In the genomic region with DNA sequence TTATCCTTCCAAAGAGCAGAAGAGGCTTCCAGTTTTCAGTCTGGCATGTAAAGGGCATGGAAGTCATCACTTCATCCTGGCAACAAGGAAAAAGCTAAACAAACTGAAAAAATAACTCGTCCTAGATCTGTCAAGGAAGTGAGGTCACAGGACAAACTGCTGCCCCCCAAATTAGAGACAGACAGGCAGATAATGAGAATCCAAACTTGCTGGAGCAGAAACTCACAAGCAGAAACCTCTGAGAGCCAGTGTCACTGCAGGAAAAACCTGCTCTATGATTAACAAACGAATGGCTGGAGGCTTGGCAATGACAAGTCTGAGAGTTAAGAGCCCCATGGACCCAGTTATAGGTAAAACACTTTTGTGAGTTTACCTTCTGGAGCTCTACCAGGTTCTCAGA, we compare ENCODE assay signal across 30 cellular contexts. TPM values are rescaled to one million over a fixed set of nuclear protein-coding genes. Genes with fewer than 3 reads are reported as not detected.
DNase-seq lines count a peak whose midpoint lies in the region; ATAC-seq, FAIRE-seq and TF ChIP-seq lines count a peak whose summit lies in the region.
"Had no signal": no experiment of that assay in that cellular context is flagged by ENCODE, and none has a peak within 500 bp of the region (broad histone marks: within the 10 kb centered on the region; RNA-seq: fewer than 3 reads in every experiment).

No MANE protein-coding gene starts in this region.

- DNase-seq in bronchial epithelial cell (ENCODE audit: low read depth) (peak; percentile 29), kidney tubule cell (ENCODE audit: low spot score) (peak; percentile 19), smooth muscle cell (lab: John Stamatoyannopoulos, UW; ENCODE audit: unreplicated experiment) (no peak), A673 (ENCODE audit: low spot score) (no peak)
- DNase-seq in activated T-cell treated with anti-CD3 and anti-CD28 coated beads, Interleukin-2, amount 50 U/mL, for 72 hours, result no peak
- DNase-seq: activated CD4-positive, alpha-beta memory T cell treated with anti-CD3 and anti-CD28 coated beads for 36 hours; activated CD4-positive, alpha-beta T cell treated with anti-CD3 and anti-CD28 coated beads for 1 hour; activated naive CD4-positive, alpha-beta T cell; body of pancreas; DMS153; left lung; MG63; naive thymus-derived CD4-positive, alpha-beta T cell; NCI-H1105; NCI-H187; NCI-H510A; NK-92 treated with Interleukin-12 subunit alpha and Interleukin-12 subunit beta, amount 100 ng/mL, for 24 hours; psoas muscle; sigmoid colon; stimulated activated CD4-positive, alpha-beta T cell treated with anti-CD3 and anti-CD28 coated beads, Interleukin-4, amount 100 ng/mL, for 1 hour; stomach had no signal

- no peak for ATAC-seq in activated T-cell treated with anti-CD3 and anti-CD28 coated beads, Interleukin-2, amount 50 U/mL, for 72 hours (replicated peaks in 1 of 2)
- ATAC-seq in GM18858 (IDR thresholded peaks at IDR 0.05; ENCODE audit: unreplicated experiment), result no peak
- ATAC-seq: body of pancreas; naive thymus-derived CD4-positive, alpha-beta T cell; psoas muscle had no signal

- no peaks in the 10 kb centered on the region for H3F3A ChIP-seq in Loucy (ENCODE audit: low read depth)
- no peaks in the 10 kb centered on the region for H3F3A ChIP-seq in smooth muscle cell (ENCODE audit: low read depth)

- POLR2A ChIA-PET in A673 (lab: Charles Lee; ENCODE audit: low non-redundant PET), result no interaction called here

- no peaks in the 10 kb centered on the region for H3K9me2 ChIP-seq in Loucy (replicated peaks; ENCODE audit: low read depth, low read length)

- no peaks in the 10 kb centered on the region for H3K27me3 Mint-ChIP-seq in activated T-cell treated with anti-CD3 and anti-CD28 coated beads, Interleukin-2, amount 50 U/mL, for 72 hours (ENCODE audit: low read depth)
- H3K27me3 Mint-ChIP-seq: activated CD4-positive, alpha-beta memory T cell treated with anti-CD3 and anti-CD28 coated beads for 36 hours; naive thymus-derived CD4-positive, alpha-beta T cell had no signal

- no peaks in the 10 kb centered on the region for H3K79me2 ChIP-seq in Loucy (ENCODE audit: insufficient read depth, low read length)
- no peaks in the 10 kb centered on the region for H3K79me2 ChIP-seq in smooth muscle cell (ENCODE audit: low read depth)

- no peaks in the 10 kb centered on the region for H3K27me3 ChIP-seq in Loucy (ENCODE audit: insufficient read depth, low read length, poor library complexity, severe bottlenecking)
- no peaks in the 10 kb centered on the region for H3K27me3 ChIP-seq in bronchial epithelial cell (ENCODE audit: control insufficient read depth, insufficient read depth, low read length)
- no peaks in the 10 kb centered on the region for H3K27me3 ChIP-seq in smooth muscle cell (ENCODE audit: low read depth)
- no peaks in the 10 kb centered on the region for H3K27me3 ChIP-seq in A673 (replicated peaks; ENCODE audit: insufficient read depth, low read depth, low read length, poor library complexity)
- H3K27me3 ChIP-seq: BLaER1, body of pancreas, left lung, MG63, sigmoid colon, stomach had no signal

- H4K20me1 ChIP-seq in Loucy (ENCODE audit: insufficient read depth, low read length, poor library complexity, severe bottlenecking) (no peaks in the 10 kb centered on the region), smooth muscle cell (ENCODE audit: low read depth) (no peaks in the 10 kb centered on the region)
- H4K20me1 ChIP-seq: BLaER1 had no signal

- H3K4me2 ChIP-seq in Loucy (ENCODE audit: low read depth, low read length, poor library complexity, severe bottlenecking), result no peak overlapping the region
- no peak overlapping the region for H3K4me2 ChIP-seq in smooth muscle cell
- H3K4me2 ChIP-seq: BLaER1 had no signal

- FAIRE-seq in bronchial epithelial cell (lab: Jason Lieb, UNC), result no peak
- FAIRE-seq: GM12892, H1 had no signal

- no peaks in the 10 kb centered on the region for H3K9me3 ChIP-seq in Loucy (ENCODE audit: insufficient read depth, low read depth, low read length)
- no peaks in the 10 kb centered on the region for H3K9me3 ChIP-seq in smooth muscle cell (replicated peaks; ENCODE audit: low read depth)
- no peaks in the 10 kb centered on the region for H3K9me3 ChIP-seq in A673 (ENCODE audit: low read depth, low read length, poor library complexity, severe bottlenecking)
- H3K9me3 ChIP-seq: BLaER1, body of pancreas, left lung, MG63, psoas muscle, sigmoid colon, stomach had no signal

- H3K36me3 ChIP-seq in Loucy (ENCODE audit: insufficient read depth, low read length), result no peaks in the 10 kb centered on the region
- no peaks in the 10 kb centered on the region for H3K36me3 ChIP-seq in bronchial epithelial cell (ENCODE audit: control insufficient read depth, insufficient read depth, low read length)
- H3K36me3 ChIP-seq in smooth muscle cell (ENCODE audit: low read depth), result no peaks in the 10 kb centered on the region
- H3K36me3 ChIP-seq in A673 (ENCODE audit: insufficient read depth, low read length, poor library complexity, severe bottlenecking), result no peaks in the 10 kb centered on the region
- H3K36me3 ChIP-seq: BLaER1, left lung, MG63 had no signal

- no peak for TF ChIP-seq CTCF in Loucy (conservative IDR thresholded peaks at IDR 0.05; ENCODE audit: low read length)
- no peak for TF ChIP-seq CTCF in bronchial epithelial cell (IDR thresholded peaks at IDR 0.05; ENCODE audit: insufficient read depth, low read length, severe bottlenecking)
- TF ChIP-seq CTCF in smooth muscle cell (IDR thresholded peaks at IDR 0.05; ENCODE audit: borderline replicate concordance, insufficient read depth, poor library complexity, severe bottlenecking), result no peak
- TF ChIP-seq CTCF in A673 (conservative IDR thresholded peaks at IDR 0.05; ENCODE audit: low read depth, low read length), result no peak

- H3K27ac ChIP-seq in smooth muscle cell (ENCODE audit: low read depth), result peak overlapping the region; percentile 64
- H3K27ac ChIP-seq in A673 (ENCODE audit: low read depth, low read length, poor library complexity, severe bottlenecking), result no peak overlapping the region
- H3K27ac ChIP-seq: BLaER1, body of pancreas, left lung, psoas muscle, sigmoid colon, stomach had no signal

- 45% methylated on average over 2 of the region's 2 CpGs for WGBS in smooth muscle cell (ENCODE audit: low lambda C conversion rate)

- no TSS peak for BruUV-seq in A673 (replicated peaks; lab: Mats Ljungman, UMichigan)

- no peaks in the 10 kb centered on the region for H3K36me3 Mint-ChIP-seq in activated T-cell treated with anti-CD3 and anti-CD28 coated beads, Interleukin-2, amount 50 U/mL, for 72 hours (ENCODE audit: insufficient read depth in 2 of 2)

- H3K4me3 Mint-ChIP-seq in activated T-cell treated with anti-CD3 and anti-CD28 coated beads, Interleukin-2, amount 50 U/mL, for 72 hours, result no peak overlapping the region
- H3K4me3 Mint-ChIP-seq: activated CD4-positive, alpha-beta memory T cell treated with anti-CD3 and anti-CD28 coated beads for 36 hours; naive thymus-derived CD4-positive, alpha-beta T cell had no signal

- H3K9me3 Mint-ChIP-seq in activated T-cell treated with anti-CD3 and anti-CD28 coated beads, Interleukin-2, amount 50 U/mL, for 72 hours, result peaks cover 0 to 3% of the 10 kb centered on the region in 2 donors
- H3K9me3 Mint-ChIP-seq: activated CD4-positive, alpha-beta memory T cell treated with anti-CD3 and anti-CD28 coated beads for 36 hours had no signal

- H3K9ac ChIP-seq in Loucy (ENCODE audit: low read depth, low read length, poor library complexity, severe bottlenecking) (no peak overlapping the region), smooth muscle cell (ENCODE audit: low read depth) (no peak overlapping the region)
- H3K9ac ChIP-seq: BLaER1 had no signal

- CTCF ChIA-PET in A673 (lab: Charles Lee), result no interaction called here

- no peak overlapping the region for H3K27ac Mint-ChIP-seq in activated T-cell treated with anti-CD3 and anti-CD28 coated beads, Interleukin-2, amount 50 U/mL, for 72 hours
- H3K27ac Mint-ChIP-seq: activated CD4-positive, alpha-beta memory T cell treated with anti-CD3 and anti-CD28 coated beads for 36 hours; naive thymus-derived CD4-positive, alpha-beta T cell had no signal

- H2AFZ ChIP-seq in Loucy (ENCODE audit: low read length) (peak overlapping the region; percentile 42; the same call in 1 of the 2 replicates), smooth muscle cell (ENCODE audit: low read depth) (no peak overlapping the region)

- intact Hi-C loops in A673 (cut with micrococcal nuclease; ENCODE audit: unreplicated experiment), result no loop called here

- peaks cover 11% of the 10 kb centered on the region for H3K4me1 Mint-ChIP-seq in activated T-cell treated with anti-CD3 and anti-CD28 coated beads, Interleukin-2, amount 50 U/mL, for 72 hours (ENCODE audit: low read depth)

- peaks cover 26% of the 10 kb centered on the region for H3K4me1 ChIP-seq in Loucy (ENCODE audit: insufficient read depth, low read length, poor library complexity, severe bottlenecking)
- no peaks in the 10 kb centered on the region for H3K4me1 ChIP-seq in smooth muscle cell (ENCODE audit: low read depth)
- H3K4me1 ChIP-seq in A673 (ENCODE audit: insufficient read depth, low read length, poor library complexity, severe bottlenecking), result no peaks in the 10 kb centered on the region
- H3K4me1 ChIP-seq: BLaER1, body of pancreas, left lung, psoas muscle, sigmoid colon, stomach had no signal

- no peak overlapping the region for H3K4me3 ChIP-seq in Loucy (ENCODE audit: low read length, poor library complexity, severe bottlenecking)
- H3K4me3 ChIP-seq in bronchial epithelial cell (ENCODE audit: low read depth, low read length), result no peak overlapping the region
- H3K4me3 ChIP-seq in smooth muscle cell, result no peak overlapping the region
- no peak overlapping the region for H3K4me3 ChIP-seq in A673 (ENCODE audit: low read depth, low read length, poor library complexity, severe bottlenecking)
- H3K4me3 ChIP-seq: BLaER1, body of pancreas, left lung, MG63, psoas muscle, sigmoid colon, stomach had no signal

RNA-seq across cellular contexts. Expression of a gene that starts 18.9 kb away (rescaled TPM):
- total RNA-seq in bronchial epithelial cell (not detected in 2 replicates), smooth muscle cell (not detected in 2 replicates), A673 (2021) (not detected in 2 replicates)
- 0.46 TPM in 1 of 2 replicates, not detected in the other for polyA plus RNA-seq in smooth muscle cell
- total RNA-seq in activated T-cell treated with anti-CD3 and anti-CD28 coated beads, Interleukin-2, amount 50 U/mL, for 72 hours, result not detected
- total RNA-seq: activated CD4-positive, alpha-beta memory T cell treated with anti-CD3 and anti-CD28 coated beads for 36 hours; body of pancreas; cerebellum; H1; HT-29; left lung; naive thymus-derived CD4-positive, alpha-beta T cell; psoas muscle; sigmoid colon; stomach; T-helper 2 cell treated with Interferon-gamma antibody and Interleukin-4, amounts not matched to agents 100 ng/mL and 5 ng/mL, for 36 hours had no signal
- polyA plus RNA-seq: AG04450, H1, sigmoid colon, stomach had no signal

RNA-seq across cellular contexts. Expression of a gene that starts 38.9 kb away (rescaled TPM):
- total RNA-seq in bronchial epithelial cell (52.9 and 79.9 TPM in 2 replicates), smooth muscle cell (10.6 and 10.7 TPM in 2 replicates), A673 (2021) (11.1 and 11.5 TPM in 2 replicates)
- polyA plus RNA-seq in smooth muscle cell, result 2.1 and 5.4 TPM in 2 replicates
- 10 to 100 TPM; 17.6 to 18.1 TPM for total RNA-seq in activated T-cell treated with anti-CD3 and anti-CD28 coated beads, Interleukin-2, amount 50 U/mL, for 72 hours

Comparison
In these comparisons a context has a peak if more than half of its experiments do, and no peak if none do; other contexts are left out.
1. DNase-seq: peak in bronchial epithelial cell (single experiment) and kidney tubule cell (single experiment); none in smooth muscle cell (single experiment), A673 (single experiment) and activated T-cell treated with anti-CD3 and anti-CD28 coated beads, Interleukin-2, amount 50 U/mL, for 72 hours (0 of 2).